In the genomic region with DNA sequence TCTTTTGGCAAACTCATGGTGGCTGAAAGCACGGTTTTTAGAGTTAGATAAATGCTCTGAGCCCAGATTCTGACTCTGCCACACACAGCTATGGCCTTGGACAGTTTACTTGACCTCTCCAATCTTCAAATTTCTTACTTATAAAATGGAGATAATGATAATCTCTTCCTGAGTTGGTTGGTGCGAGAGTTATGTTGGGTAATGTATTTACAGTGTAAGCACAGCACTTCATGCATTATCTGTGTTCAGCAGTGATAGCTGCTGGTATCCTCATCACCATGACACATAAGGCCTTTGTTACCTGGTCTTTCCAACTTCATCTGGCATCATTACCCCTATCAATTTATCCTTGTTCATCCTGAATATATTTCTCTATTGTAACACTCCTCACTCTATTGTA, we compare ENCODE assay signal across 25 cellular contexts.
"Had no signal": no experiment of that assay in that cellular context is flagged by ENCODE, and none has a peak within 500 bp of the region (broad histone marks: within the 10 kb centered on the region; RNA-seq: fewer than 3 reads in every experiment).

No MANE protein-coding gene starts in this region.

- H3K36me3 ChIP-seq: gastroesophageal sphincter, heart left ventricle, left ventricle myocardium inferior, lower lobe of right lung, prostate gland, spleen, thoracic aorta, transverse colon, upper lobe of right lung, uterus had no signal

- H3K27me3 ChIP-seq: dorsolateral prefrontal cortex, foreskin keratinocyte, gastroesophageal sphincter, heart left ventricle, hepatocyte, spleen, transverse colon, upper lobe of right lung, uterus had no signal

- DNase-seq: cortex of kidney; dorsolateral prefrontal cortex; effector CD4-positive, alpha-beta T cell; foreskin keratinocyte; heart left ventricle; kidney; left ventricle myocardium inferior; lower lobe of right lung; naive thymus-derived CD8-positive, alpha-beta T cell; nephron progenitor cell; nucleus accumbens; right cardiac atrium; spleen; stimulated activated CD4-positive, alpha-beta T cell treated with anti-CD3 and anti-CD28 coated beads, Interleukin-4, amount 100 ng/mL, for 4 hours; stimulated activated naive CD8-positive, alpha-beta T cell treated with anti-CD3 and anti-CD28 coated beads, Interleukin-15, Interleukin-2, amounts not matched to agents 100 U/mL and 50 U/mL, for 24 hours; substantia nigra; transverse colon; upper lobe of right lung; uterus had no signal

- ATAC-seq: foreskin keratinocyte; gastroesophageal sphincter; heart left ventricle; lower lobe of right lung; naive thymus-derived CD8-positive, alpha-beta T cell; right cardiac atrium; stimulated activated memory B cell treated with anti-CD40 and anti-IgM and Interleukin-4, amounts not matched to agents 10 μg/mL and 1 μg/mL and 100 μg/mL, for 72 hours; stimulated activated naive CD8-positive, alpha-beta T cell treated with anti-CD3 and anti-CD28 coated beads, Interleukin-15, Interleukin-2, amounts not matched to agents 100 U/mL and 50 U/mL, for 24 hours; upper lobe of right lung had no signal

- H3K4me3 ChIP-seq: dorsolateral prefrontal cortex, gastroesophageal sphincter, heart left ventricle, hepatocyte, left ventricle myocardium inferior, lower lobe of right lung, prostate gland, skin epidermis, spleen, thoracic aorta, transverse colon, upper lobe of right lung, uterus had no signal

- H3K9me3 ChIP-seq: gastroesophageal sphincter, left ventricle myocardium inferior, lower lobe of right lung, prostate gland, spleen, thoracic aorta, transverse colon, upper lobe of right lung, uterus had no signal

- H3K27ac ChIP-seq: dorsolateral prefrontal cortex, foreskin keratinocyte, gastroesophageal sphincter, heart left ventricle, hepatocyte, left ventricle myocardium inferior, lower lobe of right lung, prostate gland, skin epidermis, spleen, transverse colon, upper lobe of right lung, uterus had no signal

- H3K4me1 ChIP-seq: left ventricle myocardium inferior, lower lobe of right lung, prostate gland, spleen, upper lobe of right lung, uterus had no signal
